In genomic region chr6:166346995-166347394, GRCh38 we compare ENCODE assay signal across 1 cellular context.
TF ChIP-seq lines count a peak whose summit lies in the region.

No MANE protein-coding gene starts in this region.

TF ChIP-seq in GM23338, 12 proteins besides CTCF, POLR2A, EP300 and RAD21 (continued from another document):
- no peak for TF ChIP-seq ZNF462 (CRISPR knock-in tag; IDR thresholded peaks at IDR 0.05)
- TF ChIP-seq EZH2phosphoT487 (IDR thresholded peaks at IDR 0.05; ENCODE audit: unreplicated experiment) = no peak
- no peak for TF ChIP-seq NANOG (IDR thresholded peaks at IDR 0.05; ENCODE audit: borderline replicate concordance)
- no peak for TF ChIP-seq ZNF331 (CRISPR knock-in tag; IDR thresholded peaks at IDR 0.05; ENCODE audit: low read depth)
- TF ChIP-seq ZNF114 (CRISPR knock-in tag; IDR thresholded peaks at IDR 0.05) = no peak
- no peak for TF ChIP-seq CREB1 (CRISPR knock-in tag; IDR thresholded peaks at IDR 0.05; ENCODE audit: low read depth)
- TF ChIP-seq, protein P1, sequence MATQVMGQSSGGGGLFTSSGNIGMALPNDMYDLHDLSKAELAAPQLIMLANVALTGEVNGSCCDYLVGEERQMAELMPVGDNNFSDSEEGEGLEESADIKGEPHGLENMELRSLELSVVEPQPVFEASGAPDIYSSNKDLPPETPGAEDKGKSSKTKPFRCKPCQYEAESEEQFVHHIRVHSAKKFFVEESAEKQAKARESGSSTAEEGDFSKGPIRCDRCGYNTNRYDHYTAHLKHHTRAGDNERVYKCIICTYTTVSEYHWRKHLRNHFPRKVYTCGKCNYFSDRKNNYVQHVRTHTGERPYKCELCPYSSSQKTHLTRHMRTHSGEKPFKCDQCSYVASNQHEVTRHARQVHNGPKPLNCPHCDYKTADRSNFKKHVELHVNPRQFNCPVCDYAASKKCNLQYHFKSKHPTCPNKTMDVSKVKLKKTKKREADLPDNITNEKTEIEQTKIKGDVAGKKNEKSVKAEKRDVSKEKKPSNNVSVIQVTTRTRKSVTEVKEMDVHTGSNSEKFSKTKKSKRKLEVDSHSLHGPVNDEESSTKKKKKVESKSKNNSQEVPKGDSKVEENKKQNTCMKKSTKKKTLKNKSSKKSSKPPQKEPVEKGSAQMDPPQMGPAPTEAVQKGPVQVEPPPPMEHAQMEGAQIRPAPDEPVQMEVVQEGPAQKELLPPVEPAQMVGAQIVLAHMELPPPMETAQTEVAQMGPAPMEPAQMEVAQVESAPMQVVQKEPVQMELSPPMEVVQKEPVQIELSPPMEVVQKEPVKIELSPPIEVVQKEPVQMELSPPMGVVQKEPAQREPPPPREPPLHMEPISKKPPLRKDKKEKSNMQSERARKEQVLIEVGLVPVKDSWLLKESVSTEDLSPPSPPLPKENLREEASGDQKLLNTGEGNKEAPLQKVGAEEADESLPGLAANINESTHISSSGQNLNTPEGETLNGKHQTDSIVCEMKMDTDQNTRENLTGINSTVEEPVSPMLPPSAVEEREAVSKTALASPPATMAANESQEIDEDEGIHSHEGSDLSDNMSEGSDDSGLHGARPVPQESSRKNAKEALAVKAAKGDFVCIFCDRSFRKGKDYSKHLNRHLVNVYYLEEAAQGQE (IDR thresholded peaks at IDR 0.05; ENCODE audit: unreplicated experiment) = no peak
